35 cellular contexts compared by ENCODE assay signal in the genomic region with DNA sequence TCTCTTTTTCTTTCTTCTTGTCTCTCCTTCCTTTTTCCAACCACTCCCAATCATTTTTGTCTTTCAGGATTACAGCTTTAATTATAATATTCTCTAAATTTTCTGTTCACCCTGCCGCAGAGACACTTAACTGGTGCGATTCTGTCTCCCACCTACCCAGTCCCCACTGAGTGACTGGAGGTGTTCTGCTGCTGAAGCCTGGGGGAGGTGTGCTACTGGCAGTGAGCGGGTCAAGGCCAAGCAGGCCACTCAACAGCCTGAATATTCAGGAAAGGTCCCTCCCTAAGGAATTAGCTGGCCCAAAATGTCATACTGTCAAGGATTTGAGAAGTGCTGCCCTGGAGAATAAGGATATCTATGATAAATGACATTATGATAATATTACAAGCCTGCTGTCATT.
"Had no signal": no experiment of that assay in that cellular context is flagged by ENCODE, and none has a peak within 500 bp of the region (broad histone marks: within the 10 kb centered on the region; RNA-seq: fewer than 3 reads in every experiment).

No MANE protein-coding gene starts in this region.

- H3K9me3 ChIP-seq: adrenal gland had no signal

- H3K4me3 Mint-ChIP-seq: activated B cell treated with CpG ODN at 0.5 μM for 24 hours; activated CD4-positive, alpha-beta memory T cell treated with anti-CD3 and anti-CD28 coated beads for 36 hours; activated CD4-positive, alpha-beta T cell treated with anti-CD3 and anti-CD28 coated beads, Interleukin-2, amount 10 ng/mL, durations not matched to agents 24 days and 14 days; activated CD8-positive, alpha-beta T cell treated with anti-CD3 and anti-CD28 coated beads for 36 hours; activated naive CD4-positive, alpha-beta T cell treated with anti-CD3 and anti-CD28 coated beads for 36 hours; activated naive CD8-positive, alpha-beta T cell treated with anti-CD3 and anti-CD28 coated beads for 36 hours; activated T-cell treated with anti-CD3 and anti-CD28 coated beads, Interleukin-2, amount 50 U/mL, for 24 hours; brain; central memory CD8-positive, alpha-beta T cell; T-helper 1 cell treated with Interleukin-12 subunit alpha and Interleukin-12 subunit beta and Interleukin-4 antibody, amounts not matched to agents 30 μg/mL and 1 μg/mL, for 36 hours; T-helper 2 cell treated with Interferon-gamma antibody and Interleukin-4, amounts not matched to agents 5 μg/mL and 100 μg/mL, for 36 hours had no signal

- H3K4me1 ChIP-seq: adrenal gland had no signal

- H3K36me3 ChIP-seq: adrenal gland, cardiac muscle cell, WERI-Rb-1 had no signal

- H3K27ac ChIP-seq: adrenal gland, cardiac muscle cell, WERI-Rb-1 had no signal

- H3K27ac Mint-ChIP-seq: activated B cell treated with CpG ODN at 0.5 μM for 24 hours; activated CD4-positive, alpha-beta memory T cell treated with anti-CD3 and anti-CD28 coated beads for 36 hours; activated CD4-positive, alpha-beta T cell treated with anti-CD3 and anti-CD28 coated beads, Interleukin-2, amount 10 ng/mL, durations not matched to agents 24 days and 14 days; activated CD8-positive, alpha-beta T cell treated with anti-CD3 and anti-CD28 coated beads for 36 hours; activated naive CD4-positive, alpha-beta T cell treated with anti-CD3 and anti-CD28 coated beads for 36 hours; activated naive CD4-positive, alpha-beta T cell treated with anti-CD3 and anti-CD28 coated beads, Interleukin-2, amount 50 U/mL, for 72 hours; activated naive CD8-positive, alpha-beta T cell treated with anti-CD3 and anti-CD28 coated beads for 36 hours; activated T-cell treated with anti-CD3 and anti-CD28 coated beads, Interleukin-2, amount 50 U/mL, for 24 hours; activated T-helper 2 cell treated with anti-CD3 and anti-CD28 coated beads, Interferon-gamma antibody, Interleukin-2, Interleukin-4, amounts not matched to agents 10 μg/mL and 5 μg/mL and 100 μg/mL, durations not matched to agents 14 hours and 24 hours and 36 hours; brain; T-helper 1 cell treated with Interleukin-12 subunit alpha and Interleukin-12 subunit beta and Interleukin-4 antibody, amounts not matched to agents 30 μg/mL and 1 μg/mL, for 36 hours; T-helper 2 cell treated with Interferon-gamma antibody and Interleukin-4, amounts not matched to agents 5 μg/mL and 100 μg/mL, for 36 hours had no signal

- H3K4me3 ChIP-seq: adrenal gland, cardiac muscle cell had no signal

- H3K36me3 Mint-ChIP-seq: activated CD4-positive, alpha-beta memory T cell treated with anti-CD3 and anti-CD28 coated beads for 36 hours; activated naive CD8-positive, alpha-beta T cell treated with anti-CD3 and anti-CD28 coated beads for 36 hours; brain had no signal

- ATAC-seq: activated CD8-positive, alpha-beta T cell treated with anti-CD3 and anti-CD28 coated beads for 36 hours; activated naive CD4-positive, alpha-beta T cell treated with anti-CD3 and anti-CD28 coated beads, Interleukin-2, amount 50 U/mL, for 72 hours had no signal

- H3K27me3 ChIP-seq: adrenal gland, cardiac muscle cell had no signal

- H3K27me3 Mint-ChIP-seq: activated B cell treated with CpG ODN at 0.5 μM for 24 hours; activated CD4-positive, alpha-beta memory T cell treated with anti-CD3 and anti-CD28 coated beads for 36 hours; activated CD4-positive, alpha-beta T cell treated with anti-CD3 and anti-CD28 coated beads, Interleukin-2, amount 10 ng/mL, durations not matched to agents 24 days and 14 days; activated CD8-positive, alpha-beta T cell treated with anti-CD3 and anti-CD28 coated beads for 36 hours; activated naive CD8-positive, alpha-beta T cell treated with anti-CD3 and anti-CD28 coated beads for 36 hours; activated T-cell treated with anti-CD3 and anti-CD28 coated beads, Interleukin-2, amount 50 U/mL, for 24 hours; central memory CD8-positive, alpha-beta T cell had no signal

- H3K4me1 Mint-ChIP-seq: activated B cell treated with CpG ODN at 0.5 μM for 24 hours; activated CD4-positive, alpha-beta T cell treated with anti-CD3 and anti-CD28 coated beads, Interleukin-2, amount 10 ng/mL, durations not matched to agents 24 days and 14 days; activated naive CD8-positive, alpha-beta T cell treated with anti-CD3 and anti-CD28 coated beads for 36 hours; central memory CD8-positive, alpha-beta T cell had no signal

- DNase-seq: activated B cell treated with CpG ODN at 0.5 μM for 24 hours; activated CD4-positive, alpha-beta memory T cell treated with anti-CD3 and anti-CD28 coated beads for 36 hours; activated CD4-positive, alpha-beta T cell treated with anti-CD3 and anti-CD28 coated beads for 4 hours; activated CD4-positive, alpha-beta T cell treated with anti-CD3 and anti-CD28 coated beads, Interleukin-2, amount 10 ng/mL, durations not matched to agents 24 days and 14 days; activated CD4-positive, alpha-beta T cell treated with anti-CD3 and anti-CD28 coated beads, Interleukin-2, amount 50 U/mL, for 1 hour; activated CD4-positive, alpha-beta T cell treated with anti-CD3 and anti-CD28 coated beads, Interleukin-2, amount 50 U/mL, for 4 hours; activated CD4-positive, CD25-positive, alpha-beta regulatory T cell treated with anti-CD3 and anti-CD28 coated beads, Interleukin-2, amount 50 U/mL, for 72 hours; activated CD8-positive, alpha-beta memory T cell treated with anti-CD3 and anti-CD28 coated beads, Interleukin-2, amount 50 U/mL, for 4 hours; activated CD8-positive, alpha-beta T cell treated with anti-CD3 and anti-CD28 coated beads for 36 hours; activated effector memory CD4-positive, alpha-beta T cell treated with anti-CD3 and anti-CD28 coated beads, Interleukin-2, amount 50 U/mL, for 16 hours; activated gamma-delta T cell treated with Interleukin-2 at 50 U/mL for 16 hours; activated naive CD4-positive, alpha-beta T cell; activated naive CD4-positive, alpha-beta T cell treated with anti-CD3 and anti-CD28 coated beads for 36 hours; activated naive CD4-positive, alpha-beta T cell treated with anti-CD3 and anti-CD28 coated beads, Interleukin-2, amount 50 U/mL, for 16 hours; activated naive CD8-positive, alpha-beta T cell treated with anti-CD3 and anti-CD28 coated beads for 36 hours; activated T-cell treated with anti-CD3 and anti-CD28 coated beads for 4 hours; activated T-cell treated with anti-CD3 and anti-CD28 coated beads, Interleukin-2, amount 50 U/mL, for 24 hours; activated T-cell treated with anti-CD3 and anti-CD28 coated beads, Interleukin-2, amount 50 U/mL, for 48 hours; adrenal gland; amniotic stem cell; aorta; caudate nucleus; cerebellar nuclear complex; SW 1271; T-helper 1 cell; T-helper 2 cell; T-helper 9 cell; WERI-Rb-1 had no signal
